1 cellular context compared by ENCODE assay signal in the genomic region with DNA sequence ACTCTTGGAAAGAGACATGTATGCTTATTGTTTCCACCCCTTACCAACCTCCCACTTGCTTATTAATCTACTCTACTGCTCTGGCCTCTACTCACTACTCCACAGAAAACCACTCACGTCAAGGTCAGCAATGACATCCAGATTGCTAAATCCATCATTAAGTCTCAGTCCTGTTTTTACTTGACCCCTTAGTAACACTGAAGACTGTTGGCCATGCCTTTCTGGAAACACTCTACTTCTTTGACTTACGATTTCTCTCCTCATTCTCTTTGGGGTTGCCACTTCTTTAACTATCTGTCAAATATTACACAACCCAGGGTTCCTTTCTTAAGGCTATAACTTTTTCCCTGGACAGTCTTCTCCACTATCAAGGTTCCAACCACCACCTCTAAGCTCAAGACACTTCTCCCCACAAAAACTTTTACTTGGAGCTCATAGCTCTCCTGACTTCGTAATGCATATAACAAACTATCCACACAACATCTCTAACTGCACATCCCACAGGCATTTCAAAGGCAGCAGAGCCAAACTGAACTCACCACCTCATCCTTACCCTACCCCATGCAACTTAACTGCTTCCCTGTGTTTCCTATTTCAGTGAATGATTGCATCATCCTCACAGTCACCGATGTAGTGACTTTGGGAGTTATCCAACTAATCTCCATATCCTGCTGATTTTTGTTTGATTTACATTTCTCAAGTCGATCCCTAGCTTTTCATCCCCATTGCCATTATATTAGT.
TF ChIP-seq lines count a peak whose summit lies in the region.

No MANE protein-coding gene starts in this region.

TF ChIP-seq in H1, 55 proteins besides CTCF, POLR2A, EP300 and RAD21:
- TF ChIP-seq CEBPB (IDR thresholded peaks at IDR 0.05; ENCODE audit: low read depth, low read length) (peak; percentile 50; the same call in 1 of the 2 replicates), RXRA (IDR thresholded peaks at IDR 0.05; ENCODE audit: insufficient read depth, low read depth, low read length) (no peak)
